Comparison of ENCODE assay signal across 9 cellular contexts in genomic region chr2:231462729-231463465, GRCh38. TPM values are rescaled to one million over a fixed set of nuclear protein-coding genes. Genes with fewer than 3 reads are reported as not detected.
DNase-seq lines count a peak whose midpoint lies in the region; ATAC-seq, FAIRE-seq and TF ChIP-seq lines count a peak whose summit lies in the region.
"Had no signal": no experiment of that assay in that cellular context is flagged by ENCODE, and none has a peak within 500 bp of the region (broad histone marks: within the 10 kb centered on the region; RNA-seq: fewer than 3 reads in every experiment).

No MANE protein-coding gene starts in this region.

- peak overlapping the region; percentile 93 for H3K4me3 ChIP-seq in A549
- peak overlapping the region; percentile 98 for H3K4me3 ChIP-seq in HUES48 (ENCODE audit: low read depth, low read length)
- H3K4me3 ChIP-seq in cardiac fibroblast (replicated peaks in 1 of 2; ENCODE audit: low read depth in 2 of 2, low read length in 2 of 2) = peak overlapping the region; percentile 100
- peak overlapping the region; percentile 80 for H3K4me3 ChIP-seq in mucosa of stomach (ENCODE audit: low read length)

- no peak for TF ChIP-seq RAD21 in A549 (conservative IDR thresholded peaks at IDR 0.05 in 1 of 2, IDR thresholded peaks at IDR 0.05 in 1 of 2)

- H3K4me1 ChIP-seq in A549 (peaks cover 46% of the 10 kb centered on the region), HUES48 (ENCODE audit: control insufficient read depth, insufficient read depth, low read length) (peaks cover 12% of the 10 kb centered on the region), mucosa of stomach (ENCODE audit: control insufficient read depth, insufficient read depth, low read length) (peaks cover 17% of the 10 kb centered on the region)

- no peak for TF ChIP-seq POLR2A in A549 (IDR thresholded peaks at IDR 0.05; ENCODE audit: low read length)

- TF ChIP-seq EP300 in A549 (IDR thresholded peaks at IDR 0.05) = no peak

- H3K9ac ChIP-seq in HUES48 (ENCODE audit: low read depth, low read length) = peak overlapping the region; percentile 100
- H3K9ac ChIP-seq in mucosa of stomach (ENCODE audit: low read length) = peak overlapping the region; percentile 92

- H3K4me2 ChIP-seq in A549 = peak overlapping the region; percentile 95

- peak overlapping the region; percentile 96 to 99 for H3K27ac ChIP-seq in A549
- H3K27ac ChIP-seq in HUES48 (ENCODE audit: low read depth, low read length) = no peak overlapping the region

- H3K9me3 ChIP-seq in A549 = no peaks in the 10 kb centered on the region
- no peaks in the 10 kb centered on the region for H3K9me3 ChIP-seq in HUES48 (ENCODE audit: control insufficient read depth, insufficient read depth, low read length)
- H3K9me3 ChIP-seq in mucosa of stomach (ENCODE audit: control insufficient read depth, low read length) = no peaks in the 10 kb centered on the region

- no peak for FAIRE-seq in A549 (lab: Jason Lieb, UNC)
- FAIRE-seq: colon had no signal

- CTCF ChIA-PET in A549 (lab: Yijun Ruan, JAX) = interaction anchor here (0.6 to 14.1 kb wide), 5 partner anchors 11 to 383 kb away, joined by 3 to 115 read pairs (median 3); no protein-coding TSS in a partner anchor

- no peak for TF ChIP-seq CTCF in A549 (IDR thresholded peaks at IDR 0.05)
- no peak for TF ChIP-seq CTCF in cardiac fibroblast (IDR thresholded peaks at IDR 0.05; ENCODE audit: low read depth, low read length)
- TF ChIP-seq CTCF in GM10266 (IDR thresholded peaks at IDR 0.05; ENCODE audit: control insufficient read depth, insufficient read depth, low read depth, missing control alignments) = no peak

- 2% methylated on average over 4 of the region's 4 CpGs for WGBS in A549 (ENCODE audit: missing lambda C conversion rate)

- POLR2A ChIA-PET in A549 (lab: Yijun Ruan, JAX) = interaction anchor here (2.7 to 4.9 kb wide), 3 partner anchors 9 to 19 kb away, joined by 22 to 107 read pairs (median 48); no protein-coding TSS in a partner anchor

- H3K36me3 ChIP-seq in HUES48 (ENCODE audit: control insufficient read depth, insufficient read depth, low read length) = peaks cover 56% of the 10 kb centered on the region
- H3K36me3 ChIP-seq in mucosa of stomach (ENCODE audit: control insufficient read depth, insufficient read depth, low read length) = peaks cover 21% of the 10 kb centered on the region

- H3K27me3 ChIP-seq in HUES48 (ENCODE audit: control insufficient read depth, insufficient read depth, low read length) = no peaks in the 10 kb centered on the region
- no peaks in the 10 kb centered on the region for H3K27me3 ChIP-seq in mucosa of stomach (ENCODE audit: control insufficient read depth, insufficient read depth, low read length)

- no peak for DNase-seq in A549 (ENCODE audit: low read depth in 1 of 2, low spot score in 1 of 2)
- no peak for DNase-seq in cardiac fibroblast (ENCODE audit: low read depth in 2 of 2)
- DNase-seq in NCI-H345 (lab: John Stamatoyannopoulos, UW) = no peak
- no peak for DNase-seq in mesenteric fat pad (ENCODE audit: low spot score)
- DNase-seq in GM10266 (ENCODE audit: extremely low spot score) = no peak

- ATAC-seq in A549 (no peak), HG02623 (IDR thresholded peaks at IDR 0.05; ENCODE audit: unreplicated experiment) (no peak)

TF ChIP-seq in A549, 52 proteins besides CTCF, POLR2A, EP300 and RAD21:
- no peak for TF ChIP-seq RNF2 (IDR thresholded peaks at IDR 0.05; ENCODE audit: borderline replicate concordance, low read depth)
- TF ChIP-seq MAZ (IDR thresholded peaks at IDR 0.05; ENCODE audit: borderline replicate concordance, low read depth, low read length) = no peak
- 0 out of 2 replicates have a peak, but pooled peaks have one; percentile 40 for TF ChIP-seq POLR2AphosphoS2 (conservative IDR thresholded peaks at IDR 0.05; ENCODE audit: low read length)
- TF ChIP-seq CHD4 (IDR thresholded peaks at IDR 0.05; ENCODE audit: borderline replicate concordance) = no peak
- no peak for TF ChIP-seq MYC (IDR thresholded peaks at IDR 0.05; ENCODE audit: borderline replicate concordance, low read length)
- no peak for TF ChIP-seq RFX5 (IDR thresholded peaks at IDR 0.05)
- no peak for TF ChIP-seq HOXB5 (CRISPR knock-in tag; IDR thresholded peaks at IDR 0.05)
TF ChIP-seq in A549: peak in this region for 1.

RNA-seq across cellular contexts. Expression of gene NCL, which starts 1.4 kb away (rescaled TPM):
- polyA plus RNA-seq in A549 (2011; rRNA removed) = 390 and 456 TPM in 2 replicates
- 237 and 279 TPM in 2 replicates for polyA plus RNA-seq in A549 (2012; cell fraction: cytosol; rRNA removed)
- 106 and 163 TPM in 2 replicates for polyA plus RNA-seq in A549 (2012; cell fraction: nucleus; rRNA removed)
- 745 to 805 TPM (median 766 TPM) in 3 replicates for polyA plus RNA-seq in A549 (2017; fragmentation: RNase III; extraction: RNeasy Plus Mini Kit Qiagen cat#74134 plus additional on column Dnase treatment)
- polyA minus RNA-seq in A549 (2011; rRNA and poly(A)+ RNA removed) = 112 and 119 TPM in 2 replicates
- 512 TPM for total RNA-seq in mesenteric fat pad
